ENCODE assay signal across 8 cellular contexts in genomic region chr17:30477758-30478115, GRCh38. TPM values are rescaled to one million over a fixed set of nuclear protein-coding genes. Genes with fewer than 3 reads are reported as not detected.
DNase-seq lines count a peak whose midpoint lies in the region; ATAC-seq and TF ChIP-seq lines count a peak whose summit lies in the region.

No MANE protein-coding gene starts in this region.

- no peak for TF ChIP-seq POLR2A in body of pancreas (IDR thresholded peaks at IDR 0.05)

- H3K27ac ChIP-seq in KMS-11 (peak overlapping the region; percentile 88), body of pancreas (peak overlapping the region; percentile 83 to 93 (median 88)), stomach smooth muscle (ENCODE audit: low read length) (peak overlapping the region; percentile 97)

- H3K4me3 ChIP-seq in GM12875 (ENCODE audit: low read depth, low read length) = peak overlapping the region; percentile 97
- no peak overlapping the region for H3K4me3 ChIP-seq in KMS-11 (IDR thresholded peaks at IDR 0.05; ENCODE audit: insufficient read depth, low read depth, low read length)
- H3K4me3 ChIP-seq in body of pancreas = peak overlapping the region; percentile 46 to 83
- peak overlapping the region; percentile 95 to 98 for H3K4me3 ChIP-seq in stomach smooth muscle (ENCODE audit: low read length in 2 of 2)

- H4K20me1 ChIP-seq in KMS-11 (ENCODE audit: insufficient read depth) = no peaks in the 10 kb centered on the region

- DNase-seq in body of pancreas (peak in 1 of 4 donors; percentile 5), iris pigment epithelial cell (ENCODE audit: low read depth) (peak; percentile 33), NCI-H1436 treated with DMSO at 0.1 percent for 48 hours (lab: John Stamatoyannopoulos, UW) (no peak)
- DNase-seq in activated effector memory CD4-positive, alpha-beta T cell treated with Interleukin-2 at 50 U/mL for 16 hours = no peak

- peaks cover 37% of the 10 kb centered on the region for H3K79me2 ChIP-seq in KMS-11 (ENCODE audit: insufficient read depth, low read depth)

- TF ChIP-seq CTCF in GM12875 (IDR thresholded peaks at IDR 0.05; ENCODE audit: borderline replicate concordance, insufficient read depth, low read depth, low read length) = no peak
- no peak for TF ChIP-seq CTCF in KMS-11 (conservative IDR thresholded peaks at IDR 0.05; ENCODE audit: low read depth, low read length)
- TF ChIP-seq CTCF in body of pancreas (IDR thresholded peaks at IDR 0.05) = no peak

- peak overlapping the region; percentile 98 for H3K9ac ChIP-seq in KMS-11
- peak overlapping the region; percentile 96 to 100 for H3K9ac ChIP-seq in stomach smooth muscle (ENCODE audit: low read length in 2 of 2)

- H3K9me3 ChIP-seq in body of pancreas (no peaks in the 10 kb centered on the region), stomach smooth muscle (ENCODE audit: control insufficient read depth in 2 of 2, low read length in 2 of 2) (no peaks in the 10 kb centered on the region)

- ATAC-seq in body of pancreas = no peak
- ATAC-seq in GM19452 (IDR thresholded peaks at IDR 0.05; ENCODE audit: unreplicated experiment) = no peak

- peak overlapping the region; percentile 98 for H3K4me2 ChIP-seq in KMS-11

- no peaks in the 10 kb centered on the region for H3K27me3 ChIP-seq in KMS-11 (ENCODE audit: insufficient read depth, low read depth)
- no peaks in the 10 kb centered on the region for H3K27me3 ChIP-seq in body of pancreas
- no peaks in the 10 kb centered on the region for H3K27me3 ChIP-seq in stomach smooth muscle (ENCODE audit: control insufficient read depth in 1 of 2, insufficient read depth in 2 of 2, low read length in 2 of 2)

- intact Hi-C loops in body of pancreas (cut with DNase I) = no loop called here

- H2AFZ ChIP-seq in KMS-11 (ENCODE audit: low read depth) = peak overlapping the region; percentile 99

- WGBS in body of pancreas, 2 donors = 0% methylated on average over 10 of the region's 10 CpGs

- H3K36me3 ChIP-seq in KMS-11 (ENCODE audit: insufficient read depth) (0 out of 2 replicates have a peak, but pooled peaks cover 10% of the 10 kb centered on the region), body of pancreas (replicated peaks in 1 of 2; ENCODE audit: insufficient read depth in 1 of 2, low read depth in 2 of 2) (peaks cover 0 to 1% of the 10 kb centered on the region in 2 donors), stomach smooth muscle (ENCODE audit: control insufficient read depth in 2 of 2, insufficient read depth in 2 of 2, low read length in 2 of 2) (peaks cover 9% of the 10 kb centered on the region in 2 donors)

- H3K4me1 ChIP-seq in KMS-11 (ENCODE audit: low read depth, poor library complexity, severe bottlenecking) (peaks cover 20% of the 10 kb centered on the region), body of pancreas (peaks cover 12% of the 10 kb centered on the region), stomach smooth muscle (ENCODE audit: control insufficient read depth, insufficient read depth, low read length) (peaks cover 12% of the 10 kb centered on the region)

RNA-seq across cellular contexts. Expression of gene GOSR1, which starts 0.5 kb away (rescaled TPM):
- 10 to 100 TPM; 20.8 to 24.1 TPM for total RNA-seq in body of pancreas
